Comparison of ENCODE assay signal across 9 cellular contexts in the genomic region with DNA sequence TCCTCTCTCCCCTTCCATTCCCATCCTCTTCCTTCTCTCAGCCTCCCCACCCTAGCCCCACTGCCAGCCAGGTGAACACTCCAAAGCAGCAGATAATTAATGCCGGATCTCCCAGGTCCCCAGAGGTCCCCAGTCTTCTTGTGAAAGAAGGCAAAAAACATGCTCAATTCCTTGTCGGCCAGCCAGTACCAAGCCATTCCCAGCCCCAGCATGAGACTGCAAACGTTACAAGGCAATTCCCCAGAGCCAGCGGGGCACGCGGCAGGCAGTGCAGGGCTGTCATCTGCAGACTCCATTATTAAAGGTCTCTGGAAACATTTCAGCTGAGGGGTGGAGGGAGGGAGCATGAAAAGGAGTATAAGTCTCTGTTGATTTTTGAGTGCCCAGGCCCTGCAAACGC.
DNase-seq lines count a peak whose midpoint lies in the region; ATAC-seq and TF ChIP-seq lines count a peak whose summit lies in the region.
"Had no signal": no experiment of that assay in that cellular context is flagged by ENCODE, and none has a peak within 500 bp of the region (broad histone marks: within the 10 kb centered on the region; RNA-seq: fewer than 3 reads in every experiment).

No MANE protein-coding gene starts in this region.

- peak overlapping the region; percentile 79 for H3K27ac Mint-ChIP-seq in endodermal cell
- peak overlapping the region; percentile 97 for H3K27ac Mint-ChIP-seq in nephron progenitor cell
- H3K27ac Mint-ChIP-seq in activated CD8-positive, alpha-beta memory T cell treated with anti-CD3 and anti-CD28 coated beads, Interleukin-2, amount 10 ng/mL, durations not matched to agents 7 days and 5 days: no peak overlapping the region

- no peak overlapping the region for H3K9ac ChIP-seq in endodermal cell (ENCODE audit: extremely low read depth, low read length, poor library complexity, severe bottlenecking)

- no peak for ATAC-seq in activated CD8-positive, alpha-beta memory T cell treated with anti-CD3 and anti-CD28 coated beads, Interleukin-2, amount 10 ng/mL, durations not matched to agents 7 days and 5 days

- H3K27me3 ChIP-seq in A673 (replicated peaks; ENCODE audit: insufficient read depth, low read depth, low read length, poor library complexity) (no peaks in the 10 kb centered on the region), endodermal cell (ENCODE audit: control insufficient read depth, insufficient read depth, low read length, poor library complexity, severe bottlenecking) (no peaks in the 10 kb centered on the region)

- 22 to 29% methylated on average over 6 to 7 of the region's 7 CpGs for WGBS in endodermal cell (ENCODE audit: insufficient coverage in 1 of 2, insufficient read length in 1 of 2), 2 experiments

- H3K27me3 Mint-ChIP-seq in endodermal cell (ENCODE audit: insufficient read depth): no peaks in the 10 kb centered on the region
- H3K27me3 Mint-ChIP-seq in nephron progenitor cell (ENCODE audit: low read depth, poor library complexity): peaks cover 7% of the 10 kb centered on the region
- no peaks in the 10 kb centered on the region for H3K27me3 Mint-ChIP-seq in activated CD8-positive, alpha-beta memory T cell treated with anti-CD3 and anti-CD28 coated beads, Interleukin-2, amount 10 ng/mL, durations not matched to agents 7 days and 5 days

- CTCF ChIA-PET in A673 (lab: Charles Lee): no interaction called here
- CTCF ChIA-PET in activated CD8-positive, alpha-beta memory T cell treated with anti-CD3 and anti-CD28 coated beads, Interleukin-2, amount 10 ng/mL, durations not matched to agents 7 days and 5 days (lab: Charles Lee): no interaction called here

- H3K36me3 Mint-ChIP-seq in endodermal cell (ENCODE audit: low read depth) (peaks cover 7% of the 10 kb centered on the region), nephron progenitor cell (ENCODE audit: low read depth) (no peaks in the 10 kb centered on the region)
- no peaks in the 10 kb centered on the region for H3K36me3 Mint-ChIP-seq in activated CD8-positive, alpha-beta memory T cell treated with anti-CD3 and anti-CD28 coated beads, Interleukin-2, amount 10 ng/mL, durations not matched to agents 7 days and 5 days

- intact Hi-C loops in A673 (cut with micrococcal nuclease; ENCODE audit: unreplicated experiment): loop anchor here (2.0 kb wide), 1 partner anchor 106 kb away; no protein-coding TSS in a partner anchor

- H3K4me3 Mint-ChIP-seq in endodermal cell (no peak overlapping the region), nephron progenitor cell (peak overlapping the region; percentile 71)
- no peak overlapping the region for H3K4me3 Mint-ChIP-seq in activated CD8-positive, alpha-beta memory T cell treated with anti-CD3 and anti-CD28 coated beads, Interleukin-2, amount 10 ng/mL, durations not matched to agents 7 days and 5 days

- peaks cover 79% of the 10 kb centered on the region for H3K4me1 ChIP-seq in A673 (ENCODE audit: insufficient read depth, low read length, poor library complexity, severe bottlenecking)
- H3K4me1 ChIP-seq in endodermal cell (ENCODE audit: control insufficient read depth, insufficient read depth, low read length): peaks cover 29% of the 10 kb centered on the region

- no TSS peak for BruUV-seq in A673 (replicated peaks; lab: Mats Ljungman, UMichigan)

- H3K4me1 Mint-ChIP-seq in endodermal cell (peaks cover 62% of the 10 kb centered on the region), nephron progenitor cell (peaks cover 99% of the 10 kb centered on the region)
- peaks cover 32% of the 10 kb centered on the region for H3K4me1 Mint-ChIP-seq in activated CD8-positive, alpha-beta memory T cell treated with anti-CD3 and anti-CD28 coated beads, Interleukin-2, amount 10 ng/mL, durations not matched to agents 7 days and 5 days

- H3K9me3 ChIP-seq in A673 (ENCODE audit: low read depth, low read length, poor library complexity, severe bottlenecking) (no peaks in the 10 kb centered on the region), endodermal cell (ENCODE audit: control insufficient read depth, low read length) (no peaks in the 10 kb centered on the region)

- no peak overlapping the region for H3K4me3 ChIP-seq in A673 (ENCODE audit: low read depth, low read length, poor library complexity, severe bottlenecking)
- no peak overlapping the region for H3K4me3 ChIP-seq in endodermal cell (ENCODE audit: low read length)

- TF ChIP-seq CTCF in A673 (conservative IDR thresholded peaks at IDR 0.05; ENCODE audit: low read depth, low read length) (no peak), endodermal cell (conservative IDR thresholded peaks at IDR 0.05) (no peak), nephron progenitor cell (IDR thresholded peaks at IDR 0.05) (no peak)

- POLR2A ChIA-PET in A673 (lab: Charles Lee; ENCODE audit: low non-redundant PET): interaction anchor here (0.6 kb wide), 1 partner anchor 16 kb away, joined by 3 read pairs; no protein-coding TSS in a partner anchor

- DNase-seq in A673 (ENCODE audit: low spot score) (peak; percentile 89), NCI-H1694 (lab: John Stamatoyannopoulos, UW) (peak; percentile 42), endodermal cell (peak; percentile 85), nephron progenitor cell (peak; percentile 50), occipital lobe (lab: John Stamatoyannopoulos, UW) (no peak), HCEC 1CT (no peak)
- DNase-seq in activated CD8-positive, alpha-beta memory T cell treated with anti-CD3 and anti-CD28 coated beads, Interleukin-2, amount 10 ng/mL, durations not matched to agents 7 days and 5 days: no peak
- DNase-seq in activated CD8-positive, alpha-beta memory T cell treated with anti-CD3 and anti-CD28 coated beads for 24 hours: no peak
- DNase-seq: activated CD4-positive, alpha-beta T cell treated with anti-CD3 and anti-CD28 coated beads, Interleukin-2, amount 50 U/mL, for 48 hours had no signal

- H3K27ac ChIP-seq in A673 (ENCODE audit: low read depth, low read length, poor library complexity, severe bottlenecking) (peak overlapping the region; percentile 89), endodermal cell (ENCODE audit: low read depth, low read length) (peak overlapping the region; percentile 85)

- H3K9me3 Mint-ChIP-seq in endodermal cell: no peaks in the 10 kb centered on the region
- H3K9me3 Mint-ChIP-seq in nephron progenitor cell: no peaks in the 10 kb centered on the region
- H3K9me3 Mint-ChIP-seq in activated CD8-positive, alpha-beta memory T cell treated with anti-CD3 and anti-CD28 coated beads, Interleukin-2, amount 10 ng/mL, durations not matched to agents 7 days and 5 days (ENCODE audit: low read depth): no peaks in the 10 kb centered on the region

- H3K36me3 ChIP-seq in A673 (ENCODE audit: insufficient read depth, low read length, poor library complexity, severe bottlenecking): peaks cover 5% of the 10 kb centered on the region
- H3K36me3 ChIP-seq in endodermal cell (ENCODE audit: control insufficient read depth, insufficient read depth, low read length): peaks cover 14% of the 10 kb centered on the region

Comparison
In these comparisons a context has a peak if more than half of its experiments do, and no peak if none do; other contexts are left out.
1. DNase-seq: peak in A673 (single experiment), NCI-H1694 (single experiment), endodermal cell (single experiment) and nephron progenitor cell (single experiment); none in occipital lobe (single experiment), activated CD8-positive, alpha-beta memory T cell treated with anti-CD3 and anti-CD28 coated beads, Interleukin-2, amount 10 ng/mL, durations not matched to agents 7 days and 5 days (single experiment), activated CD8-positive, alpha-beta memory T cell treated with anti-CD3 and anti-CD28 coated beads for 24 hours (single experiment) and HCEC 1CT (single experiment).